In genomic region chr6:155054851-155055250, GRCh38 we compare ENCODE assay signal across 22 cellular contexts.
"Had no signal": no experiment of that assay in that cellular context is flagged by ENCODE, and none has a peak within 500 bp of the region (broad histone marks: within the 10 kb centered on the region; RNA-seq: fewer than 3 reads in every experiment).

No MANE protein-coding gene starts in this region.

- ATAC-seq: activated CD8-positive, alpha-beta memory T cell treated with anti-CD3 and anti-CD28 coated beads, Interleukin-2, amount 10 ng/mL, durations not matched to agents 7 days and 5 days; activated CD8-positive, alpha-beta T cell treated with anti-CD3 and anti-CD28 coated beads for 36 hours; gastroesophageal sphincter; lower lobe of right lung; natural killer cell; upper lobe of right lung had no signal

- H3K36me3 Mint-ChIP-seq: mesothelial cell of epicardium, natural killer cell had no signal

- DNase-seq: activated CD4-positive, alpha-beta T cell treated with anti-CD3 and anti-CD28 coated beads, Interleukin-2, amount 10 ng/mL, durations not matched to agents 24 days and 14 days; activated CD8-positive, alpha-beta memory T cell treated with anti-CD3 and anti-CD28 coated beads, Interleukin-2, amount 10 ng/mL, durations not matched to agents 7 days and 5 days; activated CD8-positive, alpha-beta T cell treated with anti-CD3 and anti-CD28 coated beads for 36 hours; activated gamma-delta T cell treated with Interleukin-2 at 50 U/mL for 16 hours; activated T-cell treated with anti-CD3 and anti-CD28 coated beads for 4 hours; amygdala; cortex of kidney; effector CD4-positive, alpha-beta T cell; lower lobe of right lung; natural killer cell; ovary; spleen; stimulated activated CD4-positive, alpha-beta T cell treated with anti-CD3 and anti-CD28 coated beads, Interleukin-4, amount 100 ng/mL, for 1 hour; stimulated activated naive CD4-positive, alpha-beta T cell; T1000; thyroid gland; upper lobe of right lung had no signal

- H3K4me1 Mint-ChIP-seq: mesothelial cell of epicardium had no signal

- H3K9me3 ChIP-seq: gastroesophageal sphincter, lower lobe of right lung, ovary, prostate gland, spleen, thyroid gland, upper lobe of right lung had no signal

- H3K36me3 ChIP-seq: gastroesophageal sphincter, lower lobe of right lung, ovary, prostate gland, spleen, thyroid gland, upper lobe of right lung had no signal

- H3K4me3 ChIP-seq: gastroesophageal sphincter, lower lobe of right lung, ovary, prostate gland, spleen, thyroid gland, upper lobe of right lung had no signal

- H3K27me3 ChIP-seq: gastroesophageal sphincter, ovary, spleen, thyroid gland, upper lobe of right lung had no signal

- H3K4me3 Mint-ChIP-seq: activated CD4-positive, alpha-beta T cell treated with anti-CD3 and anti-CD28 coated beads, Interleukin-2, amount 10 ng/mL, durations not matched to agents 24 days and 14 days; activated CD8-positive, alpha-beta memory T cell treated with anti-CD3 and anti-CD28 coated beads, Interleukin-2, amount 10 ng/mL, durations not matched to agents 7 days and 5 days; activated CD8-positive, alpha-beta T cell treated with anti-CD3 and anti-CD28 coated beads for 36 hours; activated naive CD8-positive, alpha-beta T cell; mesothelial cell of epicardium; natural killer cell; T-helper 1 cell treated with Interleukin-12 subunit alpha and Interleukin-12 subunit beta and Interleukin-4 antibody, amounts not matched to agents 30 μg/mL and 1 μg/mL, for 36 hours had no signal

- H3K9me3 Mint-ChIP-seq: activated CD8-positive, alpha-beta T cell treated with anti-CD3 and anti-CD28 coated beads for 36 hours; mesothelial cell of epicardium; natural killer cell; T-helper 1 cell treated with Interleukin-12 subunit alpha and Interleukin-12 subunit beta and Interleukin-4 antibody, amounts not matched to agents 30 μg/mL and 1 μg/mL, for 36 hours had no signal

- H3K27me3 Mint-ChIP-seq: activated CD4-positive, alpha-beta T cell treated with anti-CD3 and anti-CD28 coated beads, Interleukin-2, amount 10 ng/mL, durations not matched to agents 24 days and 14 days; activated CD8-positive, alpha-beta memory T cell treated with anti-CD3 and anti-CD28 coated beads, Interleukin-2, amount 10 ng/mL, durations not matched to agents 7 days and 5 days; activated naive CD8-positive, alpha-beta T cell had no signal

- H3K4me1 ChIP-seq: gastroesophageal sphincter, lower lobe of right lung, prostate gland, spleen, upper lobe of right lung had no signal

- H3K27ac Mint-ChIP-seq: activated CD4-positive, alpha-beta T cell treated with anti-CD3 and anti-CD28 coated beads, Interleukin-2, amount 10 ng/mL, durations not matched to agents 24 days and 14 days; activated CD8-positive, alpha-beta T cell treated with anti-CD3 and anti-CD28 coated beads for 36 hours; activated naive CD8-positive, alpha-beta T cell; mesothelial cell of epicardium; natural killer cell; T-helper 1 cell treated with Interleukin-12 subunit alpha and Interleukin-12 subunit beta and Interleukin-4 antibody, amounts not matched to agents 30 μg/mL and 1 μg/mL, for 36 hours had no signal

- H3K27ac ChIP-seq: gastroesophageal sphincter, lower lobe of right lung, ovary, prostate gland, spleen, thyroid gland, upper lobe of right lung had no signal
